13 cellular contexts compared by ENCODE assay signal in the genomic region with DNA sequence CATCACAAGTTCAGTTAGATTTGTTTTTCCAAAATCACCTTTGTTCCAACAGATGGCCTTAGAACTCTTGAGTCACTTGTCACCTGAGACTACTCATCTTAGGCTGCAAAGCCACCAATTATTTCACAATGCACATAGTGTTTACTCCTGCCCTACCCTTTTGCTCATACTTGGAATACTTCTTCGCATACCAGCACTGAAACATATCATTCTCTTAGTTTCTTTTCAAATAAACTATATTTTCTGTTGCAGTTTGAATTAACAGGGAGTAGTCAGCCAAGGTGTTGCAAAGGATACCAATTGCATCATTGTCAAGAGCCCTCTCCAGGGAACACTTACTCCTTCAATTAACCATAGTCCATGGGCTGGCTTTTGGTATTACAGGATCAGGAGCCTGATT.
DNase-seq lines count a peak whose midpoint lies in the region; ATAC-seq and TF ChIP-seq lines count a peak whose summit lies in the region.
"Had no signal": no experiment of that assay in that cellular context is flagged by ENCODE, and none has a peak within 500 bp of the region (broad histone marks: within the 10 kb centered on the region; RNA-seq: fewer than 3 reads in every experiment).

No MANE protein-coding gene starts in this region.

- H3K27ac ChIP-seq in epithelial cell of prostate = peak overlapping the region; percentile 59
- no peak overlapping the region for H3K27ac ChIP-seq in trophoblast cell (ENCODE audit: low read depth, low read length)
- no peak overlapping the region for H3K27ac ChIP-seq in coronary artery
- H3K27ac ChIP-seq: cardiac muscle cell, esophagus squamous epithelium, VCaP had no signal

- no peak overlapping the region for H3K18ac ChIP-seq in trophoblast cell (ENCODE audit: low read length)

- H3K4me3 ChIP-seq in trophoblast cell (ENCODE audit: low read depth, low read length) = no peak overlapping the region
- H3K4me3 ChIP-seq in coronary artery = no peak overlapping the region
- H3K4me3 ChIP-seq: cardiac muscle cell, esophagus squamous epithelium had no signal

- no CpG with 5 or more reads among the region's 1 CpG for WGBS in trophoblast cell (ENCODE audit: extremely low coverage, insufficient coverage, insufficient read length)

- no peak overlapping the region for H2BK5ac ChIP-seq in trophoblast cell (ENCODE audit: low read depth, low read length, poor library complexity)

- no peak overlapping the region for H3K23ac ChIP-seq in trophoblast cell (ENCODE audit: low read length)

- peaks cover 3 to 4% of the 10 kb centered on the region in 2 experiments for H3K4me1 ChIP-seq in trophoblast cell (ENCODE audit: control insufficient read depth in 1 of 2, insufficient read depth in 2 of 2, low read length in 2 of 2)
- H3K4me1 ChIP-seq: esophagus squamous epithelium had no signal

- H3K14ac ChIP-seq in trophoblast cell (ENCODE audit: low read length) = no peak overlapping the region

- H3K4me2 ChIP-seq in trophoblast cell (ENCODE audit: low read length) = no peak overlapping the region

- H3K4ac ChIP-seq in trophoblast cell (ENCODE audit: low read depth, low read length) = no peak overlapping the region

- H2BK12ac ChIP-seq in trophoblast cell (ENCODE audit: low read length) = no peak overlapping the region

- no peak for TF ChIP-seq CTCF in coronary artery (IDR thresholded peaks at IDR 0.05)

- no peaks in the 10 kb centered on the region for H3K79me1 ChIP-seq in trophoblast cell (ENCODE audit: low read length)

- ATAC-seq in GM18858 (IDR thresholded peaks at IDR 0.05; ENCODE audit: unreplicated experiment) (no peak), GM19035 (IDR thresholded peaks at IDR 0.05; ENCODE audit: unreplicated experiment) (no peak)
- ATAC-seq: left cardiac atrium had no signal

- H3K9ac ChIP-seq in trophoblast cell (ENCODE audit: low read length) = no peak overlapping the region

- H3K79me2 ChIP-seq in trophoblast cell (ENCODE audit: control insufficient read depth, insufficient read depth, low read length, poor library complexity) = no peaks in the 10 kb centered on the region

- H2AFZ ChIP-seq in trophoblast cell (ENCODE audit: insufficient read depth, low read length, poor library complexity) = no peak overlapping the region

- no peaks in the 10 kb centered on the region for H3K36me3 ChIP-seq in trophoblast cell (ENCODE audit: control insufficient read depth in 1 of 2, insufficient read depth in 2 of 2, low read length in 2 of 2)

- H4K12ac ChIP-seq in trophoblast cell (ENCODE audit: low read depth, low read length) = no peak overlapping the region

- H4K8ac ChIP-seq in trophoblast cell (ENCODE audit: low read depth, low read length) = no peak overlapping the region

- H3K27me3 ChIP-seq in trophoblast cell (ENCODE audit: insufficient read depth, low read length) = no peaks in the 10 kb centered on the region
- H3K27me3 ChIP-seq: cardiac muscle cell, esophagus squamous epithelium had no signal

- no peak overlapping the region for H2BK120ac ChIP-seq in trophoblast cell (ENCODE audit: insufficient read depth, low read length, poor library complexity)

- no peak overlapping the region for H2AK5ac ChIP-seq in trophoblast cell (ENCODE audit: low read length)

- H3K9me3 ChIP-seq in trophoblast cell (ENCODE audit: insufficient read depth, low read depth, low read length) = no peaks in the 10 kb centered on the region

- H4K91ac ChIP-seq in trophoblast cell (ENCODE audit: low read depth, low read length) = no peak overlapping the region

- DNase-seq in GM03348 (ENCODE audit: low spot score) = peak; percentile 29
- peak; percentile 69 for DNase-seq in LoVo (ENCODE audit: low spot score)
- DNase-seq in epithelial cell of prostate (ENCODE audit: low read depth, low spot score) = peak; percentile 12
- peak; percentile 56 to 90 for DNase-seq in trophoblast cell
- no peak for DNase-seq in coronary artery (ENCODE audit: low spot score)
- DNase-seq in D341Med (ENCODE audit: low spot score) = no peak
- DNase-seq: activated T-cell treated with anti-CD3 and anti-CD28 coated beads, Interleukin-2, amount 50 U/mL, for 24 hours; esophagus squamous epithelium; left cardiac atrium had no signal

Comparison
In these comparisons a context has a peak if more than half of its experiments do, and no peak if none do; other contexts are left out.
1. DNase-seq: peak in GM03348 (single experiment), LoVo (single experiment), epithelial cell of prostate (single experiment) and trophoblast cell (2 of 2); none in coronary artery (single experiment) and D341Med (single experiment).